10 cellular contexts compared by ENCODE assay signal in the genomic region with DNA sequence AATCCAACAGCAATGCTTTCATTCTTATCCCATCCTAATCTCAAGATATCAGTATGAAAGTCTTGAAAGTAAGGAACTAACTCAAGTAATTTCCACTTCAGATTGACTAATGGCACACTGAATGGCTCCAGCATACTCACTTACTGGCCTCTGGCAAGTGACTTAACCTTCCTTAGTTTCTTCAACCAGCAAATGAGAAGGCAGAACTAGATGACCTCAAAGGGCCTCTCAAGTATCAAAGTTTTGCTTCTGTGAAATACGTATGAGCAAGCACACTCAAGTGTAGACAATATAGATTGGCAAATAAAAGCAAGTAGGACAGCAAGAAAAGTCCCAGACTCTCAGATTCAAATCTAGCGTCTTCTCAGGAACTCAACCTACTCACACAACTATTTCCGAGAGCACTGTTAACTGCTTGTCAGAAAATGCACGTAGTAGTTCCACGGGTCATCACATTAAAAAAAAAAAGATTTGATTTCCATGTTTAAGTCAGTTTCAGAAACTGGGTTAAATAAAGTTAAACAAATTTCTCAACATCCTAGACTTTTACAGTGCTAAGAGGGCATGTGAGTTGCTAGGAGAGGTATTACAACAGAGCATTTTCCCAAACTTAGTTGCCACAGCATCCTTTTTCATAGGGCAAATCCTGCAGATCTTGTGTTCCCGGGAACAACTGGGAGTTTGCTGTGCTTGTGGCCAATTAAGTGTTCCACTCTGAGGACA.
A peak's percentile ranks its signal among the peaks of the same experiment; 100 is the strongest.
DNase-seq lines count a peak whose midpoint lies in the region; ATAC-seq, FAIRE-seq and TF ChIP-seq lines count a peak whose summit lies in the region.
"Had no signal": no experiment of that assay in that cellular context is flagged by ENCODE, and none has a peak within 500 bp of the region (broad histone marks: within the 10 kb centered on the region; RNA-seq: fewer than 3 reads in every experiment).

No MANE protein-coding gene starts in this region.

- no peak overlapping the region for H3K4me3 ChIP-seq in CD8-positive, alpha-beta T cell (ENCODE audit: low read depth, low read length)
- no peak overlapping the region for H3K4me3 ChIP-seq in Karpas-422 (ENCODE audit: low read length)
- H3K4me3 ChIP-seq in astrocyte (ENCODE audit: insufficient read depth, low read depth, low read length), result no peak overlapping the region
- peak overlapping the region; percentile 7 for H3K4me3 ChIP-seq in naive thymus-derived CD4-positive, alpha-beta T cell (ENCODE audit: low read length)

- H3K4me1 ChIP-seq in CD8-positive, alpha-beta T cell (ENCODE audit: insufficient read depth, low read length), result peaks cover 84% of the 10 kb centered on the region
- H3K4me1 ChIP-seq in Karpas-422 (ENCODE audit: low read length) (peaks cover 87% of the 10 kb centered on the region), astrocyte (ENCODE audit: insufficient read depth, low read length) (peaks cover 42% of the 10 kb centered on the region)
- peaks cover 78 to 89% of the 10 kb centered on the region in 2 donors for H3K4me1 ChIP-seq in naive thymus-derived CD4-positive, alpha-beta T cell (ENCODE audit: control insufficient read depth in 2 of 2, insufficient read depth in 2 of 2, low read length in 2 of 2)

- ATAC-seq in CD8-positive, alpha-beta T cell, result no peak
- ATAC-seq in naive thymus-derived CD4-positive, alpha-beta T cell, result peak; percentile 63
- ATAC-seq in HG03135 (IDR thresholded peaks at IDR 0.05; ENCODE audit: unreplicated experiment) (no peak), GM19023 (IDR thresholded peaks at IDR 0.05; ENCODE audit: unreplicated experiment) (no peak)

- no peaks in the 10 kb centered on the region for H3K9me2 ChIP-seq in Karpas-422 (replicated peaks; ENCODE audit: insufficient read depth, low read length)

- no peaks in the 10 kb centered on the region for H3K27me3 Mint-ChIP-seq in CD8-positive, alpha-beta T cell (ENCODE audit: low read depth)
- H3K27me3 Mint-ChIP-seq in astrocyte (ENCODE audit: low read depth, unreplicated experiment), result no peaks in the 10 kb centered on the region
- no peaks in the 10 kb centered on the region for H3K27me3 Mint-ChIP-seq in naive thymus-derived CD4-positive, alpha-beta T cell

- H3K9ac ChIP-seq in Karpas-422 (ENCODE audit: low read length) (0 out of 2 replicates have a peak overlapping the region, but pooled peaks have one; percentile 4), astrocyte (ENCODE audit: low read length) (no peak overlapping the region)

- CTCF ChIA-PET in CD8-positive, alpha-beta T cell (lab: Charles Lee), result interaction anchor here (1.1 to 2.1 kb wide), 2 partner anchors 113 to 114 kb away, joined by 6 read pairs; no protein-coding TSS in a partner anchor
- CTCF ChIA-PET in naive thymus-derived CD4-positive, alpha-beta T cell (lab: Charles Lee), result interaction anchor here (1.0 to 1.9 kb wide), 3 partner anchors 29 to 114 kb away, joined by 3 to 7 read pairs (median 7); no protein-coding TSS in a partner anchor

- H2AFZ ChIP-seq in Karpas-422 (ENCODE audit: low read length) (no peak overlapping the region), astrocyte (ENCODE audit: low read depth, low read length) (no peak overlapping the region)

- no peak for FAIRE-seq in astrocyte (lab: Jason Lieb, UNC)
- FAIRE-seq in RCC 7860 (lab: Jason Lieb, UNC), result no peak

- H3K79me2 ChIP-seq in Karpas-422 (ENCODE audit: low read length), result peaks cover 98% of the 10 kb centered on the region
- H3K79me2 ChIP-seq in astrocyte (ENCODE audit: insufficient read depth, low read length), result peaks cover 9% of the 10 kb centered on the region

- H3K27ac ChIP-seq in CD8-positive, alpha-beta T cell (ENCODE audit: low read depth, low read length), result no peak overlapping the region
- peak overlapping the region; percentile 47 for H3K27ac ChIP-seq in Karpas-422 (ENCODE audit: low read length)
- H3K27ac ChIP-seq in astrocyte (ENCODE audit: low read depth, low read length), result no peak overlapping the region
- H3K27ac ChIP-seq in naive thymus-derived CD4-positive, alpha-beta T cell (ENCODE audit: low read depth, low read length), result peak overlapping the region; percentile 46

- peaks cover 95% of the 10 kb centered on the region for H3K4me1 Mint-ChIP-seq in CD8-positive, alpha-beta T cell (ENCODE audit: low read depth)
- peaks cover 57% of the 10 kb centered on the region for H3K4me1 Mint-ChIP-seq in astrocyte (ENCODE audit: low read depth, unreplicated experiment)
- H3K4me1 Mint-ChIP-seq in naive thymus-derived CD4-positive, alpha-beta T cell, result peaks cover 66 to 97% (median 93%) of the 10 kb centered on the region in 7 donors

- H4K20me1 ChIP-seq in Karpas-422 (ENCODE audit: insufficient read depth, low read depth, low read length), result no peaks in the 10 kb centered on the region
- no peaks in the 10 kb centered on the region for H4K20me1 ChIP-seq in astrocyte (ENCODE audit: insufficient read depth, low read length)

- TF ChIP-seq CTCF in CD8-positive, alpha-beta T cell (IDR thresholded peaks at IDR 0.05), result no peak
- TF ChIP-seq CTCF in astrocyte (IDR thresholded peaks at IDR 0.05; ENCODE audit: insufficient read depth, low read depth, low read length), result no peak

- peaks cover 34% of the 10 kb centered on the region for H3K36me3 Mint-ChIP-seq in CD8-positive, alpha-beta T cell
- H3K36me3 Mint-ChIP-seq in astrocyte (ENCODE audit: low read depth, unreplicated experiment), result peaks cover 12% of the 10 kb centered on the region
- H3K36me3 Mint-ChIP-seq in naive thymus-derived CD4-positive, alpha-beta T cell, result peaks cover 0 to 12% (median 4%) of the 10 kb centered on the region in 5 donors

- H3K9me3 Mint-ChIP-seq in CD8-positive, alpha-beta T cell, result no peaks in the 10 kb centered on the region
- H3K9me3 Mint-ChIP-seq in astrocyte (ENCODE audit: unreplicated experiment), result no peaks in the 10 kb centered on the region
- peaks cover 0 to under 1% (median 0%) of the 10 kb centered on the region in 11 donors for H3K9me3 Mint-ChIP-seq in naive thymus-derived CD4-positive, alpha-beta T cell
- H3K9me3 Mint-ChIP-seq: neural crest cell had no signal

- no peaks in the 10 kb centered on the region for H3K27me3 ChIP-seq in CD8-positive, alpha-beta T cell (ENCODE audit: insufficient read depth, low read length)
- H3K27me3 ChIP-seq in Karpas-422 (ENCODE audit: low read length), result no peaks in the 10 kb centered on the region
- no peaks in the 10 kb centered on the region for H3K27me3 ChIP-seq in astrocyte (ENCODE audit: insufficient read depth, low read length)
- H3K27me3 ChIP-seq in naive thymus-derived CD4-positive, alpha-beta T cell (ENCODE audit: control insufficient read depth in 2 of 2, insufficient read depth in 2 of 2, low read length in 2 of 2), result no peaks in the 10 kb centered on the region

- peak overlapping the region; percentile 53 for H3K27ac Mint-ChIP-seq in CD8-positive, alpha-beta T cell
- peak overlapping the region; percentile 27 for H3K27ac Mint-ChIP-seq in astrocyte (ENCODE audit: unreplicated experiment)
- H3K27ac Mint-ChIP-seq in naive thymus-derived CD4-positive, alpha-beta T cell, result peak overlapping the region; percentile 65 to 97 (median 87)

- intact Hi-C loops in CD8-positive, alpha-beta T cell (cut with DNase I, micrococcal nuclease), result loop anchor here in 1 of 2 experiments (5.0 kb wide), 1 partner anchor 99 kb away; no protein-coding TSS in a partner anchor
- intact Hi-C loops in naive thymus-derived CD4-positive, alpha-beta T cell (cut with micrococcal nuclease), result loop anchor here in 1 of 2 donors (1.0 kb wide), 3 partner anchors 20 to 50 kb away; no protein-coding TSS in a partner anchor

- H3K4me2 ChIP-seq in Karpas-422 (ENCODE audit: low read depth, low read length, poor library complexity, severe bottlenecking), result peak overlapping the region; percentile 17
- H3K4me2 ChIP-seq in astrocyte (ENCODE audit: low read length), result no peak overlapping the region

- no peaks in the 10 kb centered on the region for H3K36me3 ChIP-seq in CD8-positive, alpha-beta T cell (ENCODE audit: insufficient read depth, low read length)
- peaks cover 11% of the 10 kb centered on the region; the same call in 1 of the 2 replicates for H3K36me3 ChIP-seq in Karpas-422 (ENCODE audit: insufficient read depth, low read length)
- no peaks in the 10 kb centered on the region for H3K36me3 ChIP-seq in astrocyte (ENCODE audit: insufficient read depth, low read length)
- no peaks in the 10 kb centered on the region for H3K36me3 ChIP-seq in naive thymus-derived CD4-positive, alpha-beta T cell (ENCODE audit: control insufficient read depth in 2 of 3, insufficient read depth in 3 of 3, low read length in 3 of 3)

- POLR2A ChIA-PET in CD8-positive, alpha-beta T cell (lab: Charles Lee), result no interaction called here
- POLR2A ChIA-PET in naive thymus-derived CD4-positive, alpha-beta T cell (lab: Charles Lee), result no interaction called here

- peak in 1 of 7 experiments; percentile 4 for DNase-seq in CD8-positive, alpha-beta T cell
- DNase-seq in Karpas-422 (peak; percentile 64), astrocyte (ENCODE audit: low read depth) (peak; percentile 53), RCC 7860 (ENCODE audit: low spot score) (no peak), HK-2 (ENCODE audit: unreplicated experiment) (no peak)
- DNase-seq in naive thymus-derived CD4-positive, alpha-beta T cell, result peak in 1 of 9 donors; percentile 23
- DNase-seq: MM.1S had no signal

- peak overlapping the region; percentile 38 for H3K4me3 Mint-ChIP-seq in CD8-positive, alpha-beta T cell
- H3K4me3 Mint-ChIP-seq in astrocyte (ENCODE audit: unreplicated experiment), result peak overlapping the region; percentile 71
- H3K4me3 Mint-ChIP-seq in naive thymus-derived CD4-positive, alpha-beta T cell, result peak overlapping the region in 9 of 10 donors; percentile 54 to 82 (median 72)
- H3K4me3 Mint-ChIP-seq: neural crest cell had no signal

- H3K9me3 ChIP-seq in CD8-positive, alpha-beta T cell (ENCODE audit: low read length), result no peaks in the 10 kb centered on the region
- H3K9me3 ChIP-seq in Karpas-422 (ENCODE audit: low read length) (no peaks in the 10 kb centered on the region), astrocyte (ENCODE audit: insufficient read depth, low read depth, low read length) (no peaks in the 10 kb centered on the region)
- no peaks in the 10 kb centered on the region for H3K9me3 ChIP-seq in naive thymus-derived CD4-positive, alpha-beta T cell (ENCODE audit: control insufficient read depth in 2 of 3, low read length in 3 of 3)

Comparison
In these comparisons a context has a peak if more than half of its experiments do, and no peak if none do; other contexts are left out.
1. DNase-seq: peak in Karpas-422 (single experiment) and astrocyte (single experiment); none in RCC 7860 (single experiment) and HK-2 (single experiment).
2. H3K27ac ChIP-seq: peak in Karpas-422 (single experiment) and naive thymus-derived CD4-positive, alpha-beta T cell (single experiment); none in CD8-positive, alpha-beta T cell (single experiment) and astrocyte (single experiment).
3. H3K27ac Mint-ChIP-seq: peak in every context shown above with its lines; median percentile 87 in naive thymus-derived CD4-positive, alpha-beta T cell; 53 in CD8-positive, alpha-beta T cell; 27 in astrocyte.
4. Peak in every context shown above with its lines, with median percentiles within 50 percentile points of each other: H3K4me3 Mint-ChIP-seq.